16 cellular contexts compared by ENCODE assay signal in the genomic region with DNA sequence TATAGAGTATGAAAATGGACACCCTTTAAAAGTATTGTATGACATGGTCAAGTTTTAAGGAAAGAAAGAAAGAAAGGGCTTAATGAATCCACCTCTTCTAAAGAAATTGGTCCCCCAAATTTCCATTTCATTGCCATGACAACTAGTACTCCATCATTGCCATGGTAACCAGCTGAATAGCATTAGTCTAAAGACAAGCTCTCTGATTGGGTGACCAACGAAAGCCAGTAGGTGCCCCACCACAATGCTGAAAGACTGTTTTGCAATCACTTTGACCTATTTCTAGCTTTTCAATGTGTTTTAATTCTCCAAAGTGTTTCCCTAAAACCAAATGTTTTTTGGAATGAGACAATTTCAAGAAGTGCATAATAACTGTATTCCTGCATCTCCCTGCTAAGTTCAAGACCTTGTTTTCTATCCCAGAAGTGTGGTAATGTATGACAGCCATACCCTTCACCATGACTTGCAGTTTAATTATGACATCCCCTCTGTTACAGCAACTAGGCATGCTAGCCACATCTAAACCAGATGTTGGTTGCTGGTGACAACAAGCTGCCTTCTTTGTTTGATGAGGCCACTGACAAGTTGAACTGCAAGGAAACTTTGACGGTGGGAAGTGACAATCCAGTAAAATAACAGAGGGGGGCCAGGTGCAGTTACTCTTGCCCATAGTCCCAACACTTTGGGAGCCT.
DNase-seq lines count a peak whose midpoint lies in the region; ATAC-seq and TF ChIP-seq lines count a peak whose summit lies in the region.
"Had no signal": no experiment of that assay in that cellular context is flagged by ENCODE, and none has a peak within 500 bp of the region (broad histone marks: within the 10 kb centered on the region; RNA-seq: fewer than 3 reads in every experiment).

No MANE protein-coding gene starts in this region.

- no peak overlapping the region for H3K4me3 ChIP-seq in choroid plexus epithelial cell (ENCODE audit: low read depth, low read length)
- H3K4me3 ChIP-seq: esophagus squamous epithelium, lower lobe of right lung, testis had no signal

- peak; percentile 19 for DNase-seq in DMS53 (lab: John Stamatoyannopoulos, UW)
- DNase-seq in DMS53 treated with DMSO at 0.1 percent for 48 hours (lab: John Stamatoyannopoulos, UW; ENCODE audit: unreplicated experiment), result no peak
- peak; percentile 76 for DNase-seq in MV-4-11 (lab: John Stamatoyannopoulos, UW)
- DNase-seq in choroid plexus epithelial cell (ENCODE audit: low read depth), result peak; percentile 63
- peak; percentile 61 for DNase-seq in midbrain (lab: John Stamatoyannopoulos, UW)
- DNase-seq in GOT3 (lab: John Stamatoyannopoulos, UW), result no peak
- DNase-seq in GM19240 (ENCODE audit: insufficient read length, low spot score), result no peak
- DNase-seq: activated B cell treated with CpG ODN at 0.5 μM for 24 hours, esophagus squamous epithelium, GDM1, lower lobe of right lung, NCI-H1092, T-cell, testis had no signal

- no peak for TF ChIP-seq CTCF in choroid plexus epithelial cell (conservative IDR thresholded peaks at IDR 0.05; ENCODE audit: low read depth, low read length)

- no peak for ATAC-seq in GM18858 (IDR thresholded peaks at IDR 0.05; ENCODE audit: unreplicated experiment)
- ATAC-seq: lower lobe of right lung; natural killer cell treated with Interleukin-12 subunit alpha and Interleukin-12 subunit beta and Interleukin-15 and Interleukin-18, amount 100 ng/mL, for 72 hours; T-cell had no signal

Comparison
In these comparisons a context has a peak if more than half of its experiments do, and no peak if none do; other contexts are left out.
1. DNase-seq: peak in DMS53 (single experiment), MV-4-11 (single experiment), choroid plexus epithelial cell (single experiment) and midbrain (single experiment); none in DMS53 treated with DMSO at 0.1 percent for 48 hours (single experiment), GOT3 (single experiment) and GM19240 (single experiment).